In genomic region chr22:36863979-36864378, GRCh38 we compare ENCODE assay signal across 1 cellular context.
TF ChIP-seq lines count a peak whose summit lies in the region.

No MANE protein-coding gene starts in this region.

TF ChIP-seq in H1, 55 proteins besides CTCF, POLR2A, EP300 and RAD21:
- TF ChIP-seq BACH1 (IDR thresholded peaks at IDR 0.05; ENCODE audit: low read length) = no peak
- no peak for TF ChIP-seq CREB1 (IDR thresholded peaks at IDR 0.05)
- no peak for TF ChIP-seq CBX5 (IDR thresholded peaks at IDR 0.05; ENCODE audit: low read depth, low read length)
- no peak for TF ChIP-seq RNF2 (IDR thresholded peaks at IDR 0.05; ENCODE audit: borderline replicate concordance, low read depth, low read length, missing control alignments, poor library complexity, severe bottlenecking)
- TF ChIP-seq BCL11A (IDR thresholded peaks at IDR 0.05; ENCODE audit: low read depth in 2 of 2, low read length in 2 of 2) = no peak
- no peak for TF ChIP-seq NRF1 (IDR thresholded peaks at IDR 0.05; ENCODE audit: low read depth, low read length)
- TF ChIP-seq JUN (IDR thresholded peaks at IDR 0.05; ENCODE audit: low read depth, low read length) = no peak
- no peak for TF ChIP-seq GABPA (IDR thresholded peaks at IDR 0.05; ENCODE audit: borderline replicate concordance, insufficient read depth, low read length)
- no peak for TF ChIP-seq SP2 (IDR thresholded peaks at IDR 0.05; ENCODE audit: low read length)
